ENCODE assay signal across 14 cellular contexts in the genomic region with DNA sequence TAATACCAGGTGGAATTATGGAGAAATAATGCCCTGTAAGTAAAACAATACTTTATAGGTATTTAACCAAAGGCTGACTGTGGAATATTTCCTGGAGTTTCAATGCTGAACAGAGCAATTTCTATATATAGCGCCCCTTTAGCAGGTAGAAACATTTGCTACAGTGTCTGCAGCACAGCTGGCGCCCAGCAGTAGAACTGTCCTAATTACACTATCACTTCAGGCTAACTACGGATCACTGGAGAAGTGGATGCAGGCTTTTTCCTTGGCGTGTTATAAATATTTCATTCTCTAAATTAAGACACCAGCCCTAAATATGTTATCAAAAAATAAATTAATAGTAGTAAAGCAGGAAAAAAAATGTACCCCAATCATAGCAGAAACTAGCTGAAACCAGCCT. TPM values are rescaled to one million over a fixed set of nuclear protein-coding genes. Genes with fewer than 3 reads are reported as not detected.
DNase-seq lines count a peak whose midpoint lies in the region; ATAC-seq, FAIRE-seq and TF ChIP-seq lines count a peak whose summit lies in the region.
"Had no signal": no experiment of that assay in that cellular context is flagged by ENCODE, and none has a peak within 500 bp of the region (broad histone marks: within the 10 kb centered on the region; RNA-seq: fewer than 3 reads in every experiment).

No MANE protein-coding gene starts in this region.

- H3K4me1 Mint-ChIP-seq in activated CD4-positive, alpha-beta memory T cell treated with anti-CD3 and anti-CD28 coated beads for 36 hours (ENCODE audit: low read depth): peaks cover 24% of the 10 kb centered on the region

- peaks cover 27% of the 10 kb centered on the region for H3K27me3 Mint-ChIP-seq in activated CD4-positive, alpha-beta memory T cell treated with anti-CD3 and anti-CD28 coated beads for 36 hours

- intact Hi-C loops in endothelial cell of umbilical vein (cut with micrococcal nuclease): no loop called here
- intact Hi-C loops in activated CD4-positive, alpha-beta memory T cell treated with anti-CD3 and anti-CD28 coated beads for 36 hours (cut with micrococcal nuclease): no loop called here

- CTCF ChIA-PET in endothelial cell of umbilical vein (lab: Charles Lee): interaction anchor here (1.0 to 1.7 kb wide), 6 partner anchors 12 to 147 kb away, joined by 3 to 8 read pairs (median 4); no protein-coding TSS in a partner anchor
- CTCF ChIA-PET in activated CD4-positive, alpha-beta memory T cell treated with anti-CD3 and anti-CD28 coated beads for 36 hours (lab: Charles Lee): interaction anchor here (0.5 kb wide), 1 partner anchor 219 kb away, joined by 5 read pairs; no protein-coding TSS in a partner anchor

- H2BK120ac ChIP-seq in neuronal stem cell (ENCODE audit: low read depth, low read length): no peak overlapping the region

- H3K27ac ChIP-seq in DND-41 (ENCODE audit: low read length) (no peak overlapping the region), endothelial cell of umbilical vein (ENCODE audit: insufficient read depth, low read depth, low read length) (no peak overlapping the region), neuronal stem cell (replicated peaks; ENCODE audit: low read length) (no peak overlapping the region)
- H3K27ac ChIP-seq: transverse colon had no signal

- dilution Hi-C loops in endothelial cell of umbilical vein (cut with MboI; ENCODE audit: extremely low pct_ligation_motif_present, low sequenced_read_pairs): no loop called here

- peaks cover 90% of the 10 kb centered on the region for H3K4me1 ChIP-seq in DND-41 (ENCODE audit: insufficient read depth, low read length)
- peaks cover 64% of the 10 kb centered on the region for H3K4me1 ChIP-seq in Loucy (ENCODE audit: insufficient read depth, low read length, poor library complexity, severe bottlenecking)
- peaks cover 19% of the 10 kb centered on the region for H3K4me1 ChIP-seq in endothelial cell of umbilical vein (ENCODE audit: control insufficient read depth, extremely low read depth, insufficient read depth, low read length)
- peaks cover 0 to 10% of the 10 kb centered on the region in 2 donors for H3K4me1 ChIP-seq in neuronal stem cell (ENCODE audit: control insufficient read depth in 2 of 2, insufficient read depth in 1 of 2, low read depth in 1 of 2, low read length in 2 of 2)

- H2AFZ ChIP-seq in DND-41 (ENCODE audit: low read depth, low read length) (no peak overlapping the region), Loucy (ENCODE audit: low read length) (no peak overlapping the region), endothelial cell of umbilical vein (ENCODE audit: low read depth, low read length) (no peak overlapping the region), neuronal stem cell (ENCODE audit: low read length) (no peak overlapping the region)

- H2BK15ac ChIP-seq in neuronal stem cell (ENCODE audit: low read length): no peak overlapping the region

- BruUV-seq in endothelial cell of umbilical vein (replicated peaks; lab: Mats Ljungman, UMichigan): no TSS peak

- H3F3A ChIP-seq in Loucy (ENCODE audit: low read depth): peaks cover 17% of the 10 kb centered on the region

- no peak overlapping the region for H3K4ac ChIP-seq in neuronal stem cell (ENCODE audit: low read length)

- H3K18ac ChIP-seq in neuronal stem cell (ENCODE audit: low read length): no peak overlapping the region

- H3K36me3 ChIP-seq in DND-41 (ENCODE audit: insufficient read depth, low read length): peaks cover 31% of the 10 kb centered on the region
- peaks cover 5% of the 10 kb centered on the region; the same call in 1 of the 2 replicates for H3K36me3 ChIP-seq in Loucy (ENCODE audit: insufficient read depth, low read length)
- H3K36me3 ChIP-seq in endothelial cell of umbilical vein (ENCODE audit: control insufficient read depth in 2 of 2, extremely low read depth in 1 of 2, insufficient read depth in 2 of 2, low read length in 2 of 2): no peaks in the 10 kb centered on the region
- peaks cover 0 to 18% of the 10 kb centered on the region in 2 donors for H3K36me3 ChIP-seq in neuronal stem cell (replicated peaks in 1 of 2; ENCODE audit: control insufficient read depth in 2 of 2, insufficient read depth in 2 of 2, low read length in 2 of 2)
- H3K36me3 ChIP-seq: transverse colon had no signal

- no peak for FAIRE-seq in endothelial cell of umbilical vein (lab: Jason Lieb, UNC)

- peak overlapping the region; percentile 90 for H3K4me2 ChIP-seq in DND-41 (ENCODE audit: insufficient read depth, low read length)
- peak overlapping the region; percentile 99 for H3K4me2 ChIP-seq in Loucy (ENCODE audit: low read depth, low read length, poor library complexity, severe bottlenecking)
- peak overlapping the region; percentile 75 for H3K4me2 ChIP-seq in endothelial cell of umbilical vein (ENCODE audit: insufficient read depth, low read length)
- H3K4me2 ChIP-seq in neuronal stem cell (ENCODE audit: insufficient read depth, low read length, poor library complexity, severe bottlenecking): peak overlapping the region; percentile 70

- WGBS in neuronal stem cell (ENCODE audit: extremely low coverage in 2 of 2, insufficient read length in 2 of 2, insufficient replicate concordance in 1 of 2), 2 donors: no CpG with 5 or more reads among the region's 4 CpGs

- no peak overlapping the region for H2AK5ac ChIP-seq in neuronal stem cell (ENCODE audit: low read depth, low read length)

- H3K9me1 ChIP-seq in endothelial cell of umbilical vein (replicated peaks; ENCODE audit: control insufficient read depth, extremely low read depth, insufficient read depth, low read length): no peaks in the 10 kb centered on the region

- H3K4me3 ChIP-seq in DND-41 (ENCODE audit: low read depth in 1 of 2, low read length in 2 of 2) (peak overlapping the region; percentile 39 to 67; a peak in 2 of 4 replicates), Loucy (ENCODE audit: low read length, poor library complexity, severe bottlenecking) (peak overlapping the region; percentile 86), endothelial cell of umbilical vein (replicated peaks in 1 of 3; ENCODE audit: insufficient read depth in 1 of 3, low read depth in 1 of 3, low read length in 3 of 3) (peak overlapping the region in 2 of 3 experiments; percentile 50 to 89), neuronal stem cell (ENCODE audit: low read length in 2 of 2) (peak overlapping the region in 1 of 2 donors; percentile 68)
- H3K4me3 ChIP-seq: transverse colon had no signal

- no peaks in the 10 kb centered on the region for H3K9me2 ChIP-seq in Loucy (replicated peaks; ENCODE audit: low read depth, low read length)

- H3K79me1 ChIP-seq in neuronal stem cell (ENCODE audit: low read depth, low read length): peaks cover 5% of the 10 kb centered on the region

- no peak overlapping the region for H4K8ac ChIP-seq in neuronal stem cell (ENCODE audit: low read depth, low read length)

- H4K20me1 ChIP-seq in DND-41 (ENCODE audit: insufficient read depth, low read length) (0 out of 2 replicates have a peak, but pooled peaks cover 11% of the 10 kb centered on the region), Loucy (ENCODE audit: insufficient read depth, low read length, poor library complexity, severe bottlenecking) (peaks cover 48% of the 10 kb centered on the region), endothelial cell of umbilical vein (replicated peaks; ENCODE audit: control insufficient read depth, extremely low read depth, insufficient read depth, low read length) (peaks cover 3% of the 10 kb centered on the region)

- TF ChIP-seq CTCF in DND-41 (IDR thresholded peaks at IDR 0.05; ENCODE audit: borderline replicate concordance, extremely low read depth, low read length, poor library complexity, severe bottlenecking) (no peak), Loucy (conservative IDR thresholded peaks at IDR 0.05; ENCODE audit: low read length) (peak; percentile 27; the same call in 1 of the 2 replicates), endothelial cell of umbilical vein (IDR thresholded peaks at IDR 0.05; ENCODE audit: extremely low read depth in 1 of 2, insufficient read depth in 1 of 2, low read depth in 1 of 2, low read length in 2 of 2) (no peak)

- no peak for ATAC-seq in DND-41 (ENCODE audit: insufficient read depth, low read depth)
- no peak for ATAC-seq in GM19324 (IDR thresholded peaks at IDR 0.05; ENCODE audit: low FRiP score, unreplicated experiment)
- ATAC-seq: activated CD8-positive, alpha-beta T cell treated with anti-CD3 and anti-CD28 coated beads for 36 hours had no signal

- H3K14ac ChIP-seq in neuronal stem cell (ENCODE audit: low read length): no peak overlapping the region

- H3K79me2 ChIP-seq in DND-41 (ENCODE audit: insufficient read depth, low read length): peaks cover 55% of the 10 kb centered on the region
- peaks cover 63% of the 10 kb centered on the region for H3K79me2 ChIP-seq in Loucy (ENCODE audit: insufficient read depth, low read length)
- H3K79me2 ChIP-seq in endothelial cell of umbilical vein (ENCODE audit: control insufficient read depth, insufficient read depth, low read length): peaks cover 38% of the 10 kb centered on the region

- H3K36me3 Mint-ChIP-seq in activated CD4-positive, alpha-beta memory T cell treated with anti-CD3 and anti-CD28 coated beads for 36 hours: no peaks in the 10 kb centered on the region
- H3K36me3 Mint-ChIP-seq: activated naive CD4-positive, alpha-beta T cell treated with anti-CD3 and anti-CD28 coated beads, Interleukin-2, amount 50 U/mL, for 24 hours; CD4-positive, alpha-beta memory T cell; naive B cell had no signal

- H3K9me3 ChIP-seq in DND-41 (ENCODE audit: insufficient read depth, low read length, severe bottlenecking) (no peaks in the 10 kb centered on the region), Loucy (ENCODE audit: insufficient read depth, low read depth, low read length) (no peaks in the 10 kb centered on the region), endothelial cell of umbilical vein (replicated peaks; ENCODE audit: control insufficient read depth, insufficient read depth, low read length) (no peaks in the 10 kb centered on the region), neuronal stem cell (replicated peaks in 1 of 2; ENCODE audit: control insufficient read depth in 2 of 2, insufficient read depth in 1 of 2, low read depth in 1 of 2, low read length in 2 of 2) (peaks cover 0 to 3% of the 10 kb centered on the region in 2 donors)
- H3K9me3 ChIP-seq: transverse colon had no signal

- no peaks in the 10 kb centered on the region for H3K9me3 Mint-ChIP-seq in activated CD4-positive, alpha-beta memory T cell treated with anti-CD3 and anti-CD28 coated beads for 36 hours
- H3K9me3 Mint-ChIP-seq: activated CD8-positive, alpha-beta T cell treated with anti-CD3 and anti-CD28 coated beads for 36 hours; activated naive CD4-positive, alpha-beta T cell treated with anti-CD3 and anti-CD28 coated beads, Interleukin-2, amount 50 U/mL, for 24 hours; CD4-positive, alpha-beta memory T cell; naive B cell had no signal

- H3K27ac Mint-ChIP-seq in activated CD4-positive, alpha-beta memory T cell treated with anti-CD3 and anti-CD28 coated beads for 36 hours: no peak overlapping the region
- H3K27ac Mint-ChIP-seq: activated CD8-positive, alpha-beta T cell treated with anti-CD3 and anti-CD28 coated beads for 36 hours; activated naive CD4-positive, alpha-beta T cell treated with anti-CD3 and anti-CD28 coated beads, Interleukin-2, amount 50 U/mL, for 24 hours; naive B cell had no signal

- no peak overlapping the region for H3K4me3 Mint-ChIP-seq in activated CD4-positive, alpha-beta memory T cell treated with anti-CD3 and anti-CD28 coated beads for 36 hours

- H3K23ac ChIP-seq in neuronal stem cell (ENCODE audit: low read depth, low read length, poor library complexity): no peak overlapping the region

- H3K27me3 ChIP-seq in DND-41 (ENCODE audit: insufficient read depth, low read length, poor library complexity) (no peaks in the 10 kb centered on the region), Loucy (ENCODE audit: insufficient read depth, low read length, poor library complexity, severe bottlenecking) (peaks cover 3% of the 10 kb centered on the region), endothelial cell of umbilical vein (ENCODE audit: control insufficient read depth in 2 of 2, insufficient read depth in 2 of 2, low read length in 2 of 2) (peaks cover 5 to 9% of the 10 kb centered on the region in 2 experiments), neuronal stem cell (ENCODE audit: control insufficient read depth in 3 of 3, insufficient read depth in 3 of 3, low read depth in 1 of 3, low read length in 3 of 3) (peaks cover 0 to 74% (median 0%) of the 10 kb centered on the region in 3 experiments)

- H2BK5ac ChIP-seq in neuronal stem cell (ENCODE audit: low read length): no peak overlapping the region

- POLR2A ChIA-PET in endothelial cell of umbilical vein (lab: Charles Lee): no interaction called here
- POLR2A ChIA-PET in activated CD4-positive, alpha-beta memory T cell treated with anti-CD3 and anti-CD28 coated beads for 36 hours (lab: Charles Lee): no interaction called here

- no peak for DNase-seq in DND-41
- no peak for DNase-seq in endothelial cell of umbilical vein (ENCODE audit: low read depth, low spot score)
- no peak for DNase-seq in neuronal stem cell (ENCODE audit: low spot score)
- DNase-seq in germinal center (ENCODE audit: low spot score): no peak
- DNase-seq in activated CD4-positive, alpha-beta memory T cell treated with anti-CD3 and anti-CD28 coated beads for 36 hours: no peak
- DNase-seq in COLO829 (ENCODE audit: low spot score): no peak
- DNase-seq: activated CD8-positive, alpha-beta T cell treated with anti-CD3 and anti-CD28 coated beads for 36 hours; CD4-positive, alpha-beta memory T cell; Karpas-422; naive B cell; transverse colon had no signal

- H2BK12ac ChIP-seq in neuronal stem cell (ENCODE audit: low read length): no peak overlapping the region

- H3K9ac ChIP-seq in DND-41 (ENCODE audit: low read depth, low read length) (peak overlapping the region; percentile 85), Loucy (ENCODE audit: low read depth, low read length, poor library complexity, severe bottlenecking) (peak overlapping the region; percentile 81), endothelial cell of umbilical vein (replicated peaks; ENCODE audit: extremely low read depth, insufficient read depth, low read length) (no peak overlapping the region), neuronal stem cell (ENCODE audit: low read depth, low read length, poor library complexity) (no peak overlapping the region)

- no peak overlapping the region for H4K91ac ChIP-seq in neuronal stem cell (ENCODE audit: low read depth, low read length, poor library complexity)

- no peak for TF ChIP-seq POLR2A in endothelial cell of umbilical vein (IDR thresholded peaks at IDR 0.05; ENCODE audit: low read depth, low read length)

RNA-seq across cellular contexts. Expression of gene SHISA2, which starts 3.1 kb away (rescaled TPM):
- 2.5 and 4.7 TPM in 2 replicates for total RNA-seq in endothelial cell of umbilical vein
- polyA plus RNA-seq in endothelial cell of umbilical vein: 1.5 TPM in 2 replicates
- 0.82 and 1.2 TPM in 2 replicates for polyA plus RNA-seq in endothelial cell of umbilical vein (2011; cell fraction: cytosol; rRNA removed)
- 0.64 and 1.0 TPM in 2 replicates for polyA plus RNA-seq in endothelial cell of umbilical vein (2011; cell fraction: nucleus; rRNA removed)
- polyA plus RNA-seq in endothelial cell of umbilical vein (2012): 0.60 and 2.4 TPM in 2 replicates
- 2.8 and 5.6 TPM in 2 replicates for polyA minus RNA-seq in endothelial cell of umbilical vein
- not detected for polyA minus RNA-seq in endothelial cell of umbilical vein (2011; cell fraction: cytosol; rRNA and poly(A)+ RNA removed)
- 0.53 and 1.7 TPM in 2 replicates for polyA minus RNA-seq in endothelial cell of umbilical vein (2011; cell fraction: nucleus; rRNA and poly(A)+ RNA removed)
- 77.7 TPM for polyA plus RNA-seq in neuronal stem cell (2013, experiment 1 of 2)
- polyA plus RNA-seq in neuronal stem cell (2013, experiment 2 of 2): 77.2 TPM
- total RNA-seq in activated CD4-positive, alpha-beta memory T cell treated with anti-CD3 and anti-CD28 coated beads for 36 hours: under 1 TPM in 1 of 2 experiments, not detected in 1; 0.17 TPM
- total RNA-seq: transverse colon had no signal

Comparison
In these comparisons a context has a peak if more than half of its experiments do, and no peak if none do; other contexts are left out.
1. H3K9ac ChIP-seq: peak in DND-41 (single experiment) and Loucy (single experiment); none in endothelial cell of umbilical vein (single experiment) and neuronal stem cell (single experiment).
2. Peak in every context shown above with its lines, with median percentiles within 50 percentile points of each other: H3K4me2 ChIP-seq.